1 cellular context compared by ENCODE assay signal in the genomic region with DNA sequence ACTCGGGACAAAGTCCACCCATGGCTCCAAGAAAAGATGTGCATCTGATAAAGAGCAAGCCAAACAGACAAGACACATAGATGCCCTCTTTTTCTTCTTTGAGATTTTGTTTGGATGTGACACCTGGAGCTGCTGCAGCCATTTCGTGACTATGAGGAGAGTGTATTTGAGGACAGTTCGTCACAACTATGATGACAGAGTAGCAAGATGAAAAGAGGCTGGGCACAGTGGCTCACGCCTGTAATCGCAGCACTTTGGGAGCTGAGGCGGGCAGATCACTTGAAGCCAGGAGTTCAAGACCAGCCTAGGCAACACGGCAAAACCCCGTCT.
A peak's percentile ranks its signal among the peaks of the same experiment; 100 is the strongest.
TF ChIP-seq lines count a peak whose summit lies in the region.

No MANE protein-coding gene starts in this region.

TF ChIP-seq in K562, 482 proteins besides CTCF, POLR2A, EP300 and RAD21:
- TF ChIP-seq, protein P1, sequence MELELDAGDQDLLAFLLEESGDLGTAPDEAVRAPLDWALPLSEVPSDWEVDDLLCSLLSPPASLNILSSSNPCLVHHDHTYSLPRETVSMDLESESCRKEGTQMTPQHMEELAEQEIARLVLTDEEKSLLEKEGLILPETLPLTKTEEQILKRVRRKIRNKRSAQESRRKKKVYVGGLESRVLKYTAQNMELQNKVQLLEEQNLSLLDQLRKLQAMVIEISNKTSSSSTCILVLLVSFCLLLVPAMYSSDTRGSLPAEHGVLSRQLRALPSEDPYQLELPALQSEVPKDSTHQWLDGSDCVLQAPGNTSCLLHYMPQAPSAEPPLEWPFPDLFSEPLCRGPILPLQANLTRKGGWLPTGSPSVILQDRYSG (tag; conservative IDR thresholded peaks at IDR 0.05; ENCODE audit: low read depth), result no peak
- TF ChIP-seq, protein P2, sequence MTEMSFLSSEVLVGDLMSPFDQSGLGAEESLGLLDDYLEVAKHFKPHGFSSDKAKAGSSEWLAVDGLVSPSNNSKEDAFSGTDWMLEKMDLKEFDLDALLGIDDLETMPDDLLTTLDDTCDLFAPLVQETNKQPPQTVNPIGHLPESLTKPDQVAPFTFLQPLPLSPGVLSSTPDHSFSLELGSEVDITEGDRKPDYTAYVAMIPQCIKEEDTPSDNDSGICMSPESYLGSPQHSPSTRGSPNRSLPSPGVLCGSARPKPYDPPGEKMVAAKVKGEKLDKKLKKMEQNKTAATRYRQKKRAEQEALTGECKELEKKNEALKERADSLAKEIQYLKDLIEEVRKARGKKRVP (CRISPR knock-in tag; IDR thresholded peaks at IDR 0.05), result no peak
- TF ChIP-seq KDM1A (IDR thresholded peaks at IDR 0.05) (0 out of 4 replicates have a peak, but pooled peaks of 1 of the 2 experiments have one; percentile 33), SMARCA5 (IDR thresholded peaks at IDR 0.05) (peak; percentile 81; the same call in 1 of the 2 replicates), RBM25 (IDR thresholded peaks at IDR 0.05; ENCODE audit: low read depth, low read length, severe bottlenecking) (peak; percentile 89), RREB1 (CRISPR knock-in tag; IDR thresholded peaks at IDR 0.05) (no peak), BCOR (IDR thresholded peaks at IDR 0.05) (0 out of 2 replicates have a peak, but pooled peaks have one; percentile 44), SMAD4 (CRISPR knock-in tag; conservative IDR thresholded peaks at IDR 0.05) (no peak)
- TF ChIP-seq, protein P3, sequence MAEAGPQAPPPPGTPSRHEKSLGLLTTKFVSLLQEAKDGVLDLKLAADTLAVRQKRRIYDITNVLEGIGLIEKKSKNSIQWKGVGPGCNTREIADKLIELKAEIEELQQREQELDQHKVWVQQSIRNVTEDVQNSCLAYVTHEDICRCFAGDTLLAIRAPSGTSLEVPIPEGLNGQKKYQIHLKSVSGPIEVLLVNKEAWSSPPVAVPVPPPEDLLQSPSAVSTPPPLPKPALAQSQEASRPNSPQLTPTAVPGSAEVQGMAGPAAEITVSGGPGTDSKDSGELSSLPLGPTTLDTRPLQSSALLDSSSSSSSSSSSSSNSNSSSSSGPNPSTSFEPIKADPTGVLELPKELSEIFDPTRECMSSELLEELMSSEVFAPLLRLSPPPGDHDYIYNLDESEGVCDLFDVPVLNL (CRISPR knock-in tag; IDR thresholded peaks at IDR 0.05; ENCODE audit: low read depth), result no peak
